In the genomic region with DNA sequence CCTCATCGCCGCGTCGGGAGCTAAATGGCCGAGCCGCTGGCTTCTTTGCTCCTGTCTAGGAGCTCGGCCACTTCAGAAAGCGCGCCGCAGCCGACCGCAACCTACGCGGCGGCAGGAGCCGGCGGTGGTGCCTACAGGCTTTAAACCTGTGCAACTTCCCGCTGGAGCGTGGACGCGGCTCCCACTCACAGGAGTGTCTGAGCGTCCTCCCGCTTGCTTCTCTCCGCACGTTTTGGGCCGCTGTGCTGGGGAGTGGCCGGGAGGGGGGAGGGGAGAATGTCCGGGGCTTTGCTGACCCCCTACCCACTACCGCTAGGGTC, we compare ENCODE assay signal across 1 cellular context.
TF ChIP-seq lines count a peak whose summit lies in the region.

No MANE protein-coding gene starts in this region.

TF ChIP-seq in neural cell, 6 proteins besides CTCF, POLR2A, EP300 and RAD21 (continued from another document):
- TF ChIP-seq, protein P1, sequence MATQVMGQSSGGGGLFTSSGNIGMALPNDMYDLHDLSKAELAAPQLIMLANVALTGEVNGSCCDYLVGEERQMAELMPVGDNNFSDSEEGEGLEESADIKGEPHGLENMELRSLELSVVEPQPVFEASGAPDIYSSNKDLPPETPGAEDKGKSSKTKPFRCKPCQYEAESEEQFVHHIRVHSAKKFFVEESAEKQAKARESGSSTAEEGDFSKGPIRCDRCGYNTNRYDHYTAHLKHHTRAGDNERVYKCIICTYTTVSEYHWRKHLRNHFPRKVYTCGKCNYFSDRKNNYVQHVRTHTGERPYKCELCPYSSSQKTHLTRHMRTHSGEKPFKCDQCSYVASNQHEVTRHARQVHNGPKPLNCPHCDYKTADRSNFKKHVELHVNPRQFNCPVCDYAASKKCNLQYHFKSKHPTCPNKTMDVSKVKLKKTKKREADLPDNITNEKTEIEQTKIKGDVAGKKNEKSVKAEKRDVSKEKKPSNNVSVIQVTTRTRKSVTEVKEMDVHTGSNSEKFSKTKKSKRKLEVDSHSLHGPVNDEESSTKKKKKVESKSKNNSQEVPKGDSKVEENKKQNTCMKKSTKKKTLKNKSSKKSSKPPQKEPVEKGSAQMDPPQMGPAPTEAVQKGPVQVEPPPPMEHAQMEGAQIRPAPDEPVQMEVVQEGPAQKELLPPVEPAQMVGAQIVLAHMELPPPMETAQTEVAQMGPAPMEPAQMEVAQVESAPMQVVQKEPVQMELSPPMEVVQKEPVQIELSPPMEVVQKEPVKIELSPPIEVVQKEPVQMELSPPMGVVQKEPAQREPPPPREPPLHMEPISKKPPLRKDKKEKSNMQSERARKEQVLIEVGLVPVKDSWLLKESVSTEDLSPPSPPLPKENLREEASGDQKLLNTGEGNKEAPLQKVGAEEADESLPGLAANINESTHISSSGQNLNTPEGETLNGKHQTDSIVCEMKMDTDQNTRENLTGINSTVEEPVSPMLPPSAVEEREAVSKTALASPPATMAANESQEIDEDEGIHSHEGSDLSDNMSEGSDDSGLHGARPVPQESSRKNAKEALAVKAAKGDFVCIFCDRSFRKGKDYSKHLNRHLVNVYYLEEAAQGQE (IDR thresholded peaks at IDR 0.05; ENCODE audit: borderline replicate concordance): no peak
- TF ChIP-seq POLR2AphosphoS5 (IDR thresholded peaks at IDR 0.05) (no peak), EZH2 (IDR thresholded peaks at IDR 0.05; ENCODE audit: borderline replicate concordance, insufficient read depth, low read length, poor library complexity, severe bottlenecking) (no peak), TAF1 (IDR thresholded peaks at IDR 0.05; ENCODE audit: low read depth) (no peak)
TF ChIP-seq in neural cell: peak in this region for 0.
